13 cellular contexts compared by ENCODE assay signal in genomic region chr2:148726228-148726627, GRCh38.
DNase-seq lines count a peak whose midpoint lies in the region; ATAC-seq and FAIRE-seq lines count a peak whose summit lies in the region.
"Had no signal": no experiment of that assay in that cellular context is flagged by ENCODE, and none has a peak within 500 bp of the region (broad histone marks: within the 10 kb centered on the region; RNA-seq: fewer than 3 reads in every experiment).

No MANE protein-coding gene starts in this region.

- intact Hi-C loops in posterior vena cava (cut with DNase I): no loop called here

- peak; percentile 62 for FAIRE-seq in GM18507 (lab: Jason Lieb, UNC)

- DNase-seq in GM18507 (ENCODE audit: extremely low spot score, insufficient read length, low read depth) (no peak), RPMI8226 (peak; percentile 25), midbrain (lab: John Stamatoyannopoulos, UW) (no peak), posterior vena cava (ENCODE audit: low spot score) (no peak), Ammon's horn (ENCODE audit: low spot score) (no peak)
- no peak for DNase-seq in activated CD4-positive, CD25-positive, alpha-beta regulatory T cell (lab: John Stamatoyannopoulos, UW)
- DNase-seq: GM23248; IMR-90; psoas muscle; stimulated activated CD4-positive, alpha-beta T cell treated with anti-CD3 and anti-CD28 coated beads, Interleukin-2, amount 100 ng/mL, for 48 hours; testis had no signal

- ATAC-seq in GM19455 (IDR thresholded peaks at IDR 0.05; ENCODE audit: unreplicated experiment): peak; percentile 70
- peak; percentile 59 for ATAC-seq in HG02943 (IDR thresholded peaks at IDR 0.05; ENCODE audit: low read depth, unreplicated experiment)
- ATAC-seq: psoas muscle had no signal
